ENCODE assay signal across 8 cellular contexts in the genomic region with DNA sequence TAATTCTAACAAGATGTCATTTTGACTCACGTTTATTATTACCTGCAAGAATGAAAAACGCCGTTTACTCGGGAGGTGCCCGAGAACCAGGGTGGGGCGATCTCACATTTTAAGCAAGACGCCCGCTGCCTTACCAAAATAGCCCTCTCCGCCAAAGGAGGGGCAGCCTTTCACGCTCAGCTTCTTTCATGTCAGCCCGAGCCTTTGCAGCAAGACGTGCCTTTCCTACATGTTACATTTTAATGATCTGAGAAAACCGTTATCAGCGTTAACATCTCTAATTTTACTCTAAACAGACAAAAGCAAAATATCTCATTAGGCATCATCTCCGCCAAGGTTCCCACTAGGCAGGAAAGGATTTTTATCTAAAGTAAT. TPM values are rescaled to one million over a fixed set of nuclear protein-coding genes. Genes with fewer than 3 reads are reported as not detected.
A peak's percentile ranks its signal among the peaks of the same experiment; 100 is the strongest.
DNase-seq lines count a peak whose midpoint lies in the region; ATAC-seq and TF ChIP-seq lines count a peak whose summit lies in the region.

No MANE protein-coding gene starts in this region.

- no peak overlapping the region for H2AFZ ChIP-seq in H9 (ENCODE audit: low read length)

- H2AK5ac ChIP-seq in H9 (ENCODE audit: insufficient read length, low read length): no peak overlapping the region

- H3K23me2 ChIP-seq in H9 (ENCODE audit: insufficient read length, low read depth, low read length, poor library complexity, severe bottlenecking): peaks cover 20% of the 10 kb centered on the region

- H4K5ac ChIP-seq in H9 (ENCODE audit: insufficient read length, low read depth, low read length): no peak overlapping the region

- H3K27ac ChIP-seq in H9 (ENCODE audit: insufficient read length, low read depth, low read length): no peak overlapping the region
- H3K27ac ChIP-seq in WERI-Rb-1: no peak overlapping the region
- H3K27ac ChIP-seq in ectodermal cell (ENCODE audit: insufficient read depth, low read depth, low read length, poor library complexity, severe bottlenecking): no peak overlapping the region

- TF ChIP-seq CTCF in H9 (conservative IDR thresholded peaks at IDR 0.05): no peak
- no peak for TF ChIP-seq CTCF in WERI-Rb-1 (IDR thresholded peaks at IDR 0.05; ENCODE audit: low read depth, low read length)
- no peak for TF ChIP-seq CTCF in progenitor cell of endocrine pancreas (IDR thresholded peaks at IDR 0.05; ENCODE audit: unreplicated experiment)

- no peak overlapping the region for H3K9ac ChIP-seq in H9 (ENCODE audit: extremely low read depth, insufficient read length, low read length)

- H3K4me1 ChIP-seq in H9 (ENCODE audit: insufficient read depth, low read length): no peaks in the 10 kb centered on the region; the same call in 1 of the 2 replicates
- H3K4me1 ChIP-seq in ectodermal cell (ENCODE audit: control insufficient read depth, insufficient read depth, low read length): peaks cover 17% of the 10 kb centered on the region

- no peaks in the 10 kb centered on the region for H3K9me3 ChIP-seq in H9 (ENCODE audit: control insufficient read depth, low read depth, low read length)
- no peaks in the 10 kb centered on the region for H3K9me3 ChIP-seq in WERI-Rb-1 (ENCODE audit: severe bottlenecking)
- no peaks in the 10 kb centered on the region for H3K9me3 ChIP-seq in ectodermal cell (ENCODE audit: control insufficient read depth, low read length)

- WGBS in H9 (ENCODE audit: extremely low coverage, insufficient read length, low lambda C conversion rate): no CpG with 5 or more reads among the region's 15 CpGs
- WGBS in ectodermal cell, 2 experiments: 3 to 5% methylated on average over 15 of the region's 15 CpGs

- H4K91ac ChIP-seq in H9 (ENCODE audit: insufficient read length, low read depth, low read length): no peak overlapping the region

- H3K4me3 Mint-ChIP-seq in H9: peak overlapping the region; percentile 64 to 85
- H3K4me3 Mint-ChIP-seq in progenitor cell of endocrine pancreas (ENCODE audit: low read depth): peak overlapping the region; percentile 76

- H3K27me3 Mint-ChIP-seq in H9 (ENCODE audit: low read depth) (peaks cover 52% of the 10 kb centered on the region), progenitor cell of endocrine pancreas (peaks cover 50% of the 10 kb centered on the region)

- H3K9me3 Mint-ChIP-seq in H9 (no peaks in the 10 kb centered on the region; a peak in 1 of 5 replicates), progenitor cell of endocrine pancreas (ENCODE audit: low read depth) (peaks cover under 1% of the 10 kb centered on the region)

- H3K4ac ChIP-seq in H9 (ENCODE audit: low read depth, low read length): no peak overlapping the region

- H2BK120ac ChIP-seq in H9 (ENCODE audit: low read depth, low read length, poor library complexity, severe bottlenecking): no peak overlapping the region

- H3K36me3 ChIP-seq in WERI-Rb-1 (no peaks in the 10 kb centered on the region), ectodermal cell (ENCODE audit: control insufficient read depth, insufficient read depth, low read length) (no peaks in the 10 kb centered on the region)

- H3K18ac ChIP-seq in H9 (ENCODE audit: insufficient read length, low read depth, low read length): no peak overlapping the region

- no peak overlapping the region for H3T11ph ChIP-seq in H9 (ENCODE audit: low read length)

- H3K14ac ChIP-seq in H9 (ENCODE audit: insufficient read depth, low read length): no peak overlapping the region

- peak overlapping the region; percentile 80 for H3K4me3 ChIP-seq in WERI-Rb-1 (ENCODE audit: low read depth, low read length)
- peak overlapping the region; percentile 65 for H3K4me3 ChIP-seq in ectodermal cell (ENCODE audit: insufficient read depth, low read depth, low read length)

- H3K23ac ChIP-seq in H9 (ENCODE audit: insufficient read length, low read depth, low read length): no peak overlapping the region

- H2BK12ac ChIP-seq in H9 (ENCODE audit: insufficient read length, low read depth, low read length): no peak overlapping the region

- peak overlapping the region; percentile 91 for H3K4me2 ChIP-seq in H9 (ENCODE audit: insufficient read depth, insufficient read length, low read length)

- no peaks in the 10 kb centered on the region for H3K79me1 ChIP-seq in H9 (ENCODE audit: insufficient read depth, low read depth, low read length, poor library complexity, severe bottlenecking)

- H4K20me1 ChIP-seq in H9 (ENCODE audit: control insufficient read depth, insufficient read depth, insufficient read length): no peaks in the 10 kb centered on the region

- H3K36me3 Mint-ChIP-seq in H9 (ENCODE audit: insufficient read depth in 1 of 3, low read depth in 3 of 3) (0 out of 7 replicates have a peak, but pooled peaks cover 0 to under 1% (median 0%) of the 10 kb centered on the region in 3 experiments), progenitor cell of endocrine pancreas (ENCODE audit: insufficient read depth) (no peaks in the 10 kb centered on the region)

- peak; percentile 36 for DNase-seq in H9
- DNase-seq in WERI-Rb-1: no peak
- DNase-seq in progenitor cell of endocrine pancreas (ENCODE audit: low spot score, unreplicated experiment): no peak
- no peak for DNase-seq in NCI-H2107 treated with DMSO at 0.1 percent for 48 hours (lab: John Stamatoyannopoulos, UW; ENCODE audit: unreplicated experiment)
- no peak for DNase-seq in AG08396 (ENCODE audit: low spot score)
- no peak for DNase-seq in D341Med (ENCODE audit: low spot score)

- no peak overlapping the region for H2BK5ac ChIP-seq in H9 (ENCODE audit: insufficient read length, low read length)

- no peak overlapping the region for H4K8ac ChIP-seq in H9 (replicated peaks; ENCODE audit: insufficient read length, low read depth, low read length)

- ATAC-seq in HG03457 (IDR thresholded peaks at IDR 0.05; ENCODE audit: unreplicated experiment): no peak

- H3K79me2 ChIP-seq in H9 (ENCODE audit: insufficient read depth, low read length): no peaks in the 10 kb centered on the region

- H3K4me1 Mint-ChIP-seq in H9 (peaks cover 26 to 32% of the 10 kb centered on the region in 2 experiments), progenitor cell of endocrine pancreas (ENCODE audit: low read depth) (peaks cover 19% of the 10 kb centered on the region)

- no peak overlapping the region for H3K27ac Mint-ChIP-seq in H9
- peak overlapping the region; percentile 52 for H3K27ac Mint-ChIP-seq in progenitor cell of endocrine pancreas

- H2BK15ac ChIP-seq in H9 (ENCODE audit: low read depth, low read length): no peak overlapping the region

- H3K27me3 ChIP-seq in H9 (ENCODE audit: insufficient read depth, low read length) (peaks cover 18% of the 10 kb centered on the region; the same call in 1 of the 2 replicates), WERI-Rb-1 (ENCODE audit: insufficient read depth, low read depth, severe bottlenecking) (no peaks in the 10 kb centered on the region), ectodermal cell (ENCODE audit: control insufficient read depth, insufficient read depth, low read length, poor library complexity, severe bottlenecking) (peaks cover 31% of the 10 kb centered on the region)

- no peak overlapping the region for H2BK20ac ChIP-seq in H9 (ENCODE audit: low read depth, low read length, poor library complexity, severe bottlenecking)

- no peak overlapping the region for H3K56ac ChIP-seq in H9 (ENCODE audit: insufficient read length, low read depth, low read length)

RNA-seq across cellular contexts. Expression of gene BACH2, which starts 2.0 kb away (rescaled TPM):
- total RNA-seq in H9 (2021): 2.0 and 2.6 TPM in 2 replicates
- 9.9 TPM for polyA plus RNA-seq in ectodermal cell (2013, experiment 1 of 4)
- polyA plus RNA-seq in ectodermal cell (2013, experiment 2 of 4): 13.0 TPM
- 7.6 TPM for polyA plus RNA-seq in ectodermal cell (2013, experiment 3 of 4)
- 9.0 TPM for polyA plus RNA-seq in ectodermal cell (2013, experiment 4 of 4)
- total RNA-seq in progenitor cell of endocrine pancreas: 11.2 and 12.3 TPM in 2 replicates
